ENCODE assay signal across 16 cellular contexts in genomic region chr4:78439328-78439727, GRCh38.
"Had no signal": no experiment of that assay in that cellular context is flagged by ENCODE, and none has a peak within 500 bp of the region (broad histone marks: within the 10 kb centered on the region; RNA-seq: fewer than 3 reads in every experiment).

No MANE protein-coding gene starts in this region.

- H3K4me3 Mint-ChIP-seq: activated B cell treated with CpG ODN at 0.5 μM for 24 hours; activated CD4-positive, alpha-beta T cell treated with anti-CD3 and anti-CD28 coated beads, Interleukin-2, amount 10 ng/mL, durations not matched to agents 24 days and 14 days; activated naive CD8-positive, alpha-beta T cell treated with anti-CD3 and anti-CD28 coated beads, Interleukin-2, amount 50 U/mL, for 24 hours; activated T-helper 1 cell treated with anti-CD3 and anti-CD28 coated beads, Interleukin-12 subunit alpha, Interleukin-12 subunit beta, Interleukin-2, Interleukin-4 antibody, amounts not matched to agents 30 ng/mL and 10 ng/mL and 1 ng/mL, durations not matched to agents 14 hours and 24 hours and 36 hours; brain; effector memory CD8-positive, alpha-beta T cell; immature natural killer cell; nephron; stimulated activated naive CD8-positive, alpha-beta T cell treated with anti-CD3 and anti-CD28 coated beads, Interleukin-15, amount 100 ng/mL, for 72 hours; T-helper 17 cell had no signal

- H3K36me3 Mint-ChIP-seq: brain, immature natural killer cell had no signal

- H3K4me1 ChIP-seq: sigmoid colon had no signal

- DNase-seq: activated B cell treated with CpG ODN at 0.5 μM for 24 hours; activated CD4-positive, alpha-beta T cell treated with anti-CD3 and anti-CD28 coated beads, Interleukin-2, amount 10 ng/mL, durations not matched to agents 24 days and 14 days; activated naive CD4-positive, alpha-beta T cell; activated naive CD8-positive, alpha-beta T cell treated with anti-CD3 and anti-CD28 coated beads, Interleukin-2, amount 50 U/mL, for 24 hours; effector memory CD8-positive, alpha-beta T cell; erythroblast; glutamatergic neuron; immature natural killer cell; sigmoid colon; stimulated activated CD4-positive, alpha-beta T cell treated with anti-CD3 and anti-CD28 coated beads, Interleukin-4, amount 100 ng/mL, for 24 hours; stimulated activated naive CD8-positive, alpha-beta T cell treated with anti-CD3 and anti-CD28 coated beads, Interleukin-15, amount 100 ng/mL, for 72 hours; T-helper 17 cell had no signal

- H3K27me3 Mint-ChIP-seq: brain; effector memory CD8-positive, alpha-beta T cell; stimulated activated naive CD8-positive, alpha-beta T cell treated with anti-CD3 and anti-CD28 coated beads, Interleukin-15, amount 100 ng/mL, for 72 hours had no signal

- H3K27ac Mint-ChIP-seq: activated B cell treated with CpG ODN at 0.5 μM for 24 hours; activated CD4-positive, alpha-beta T cell treated with anti-CD3 and anti-CD28 coated beads, Interleukin-2, amount 10 ng/mL, durations not matched to agents 24 days and 14 days; activated naive CD8-positive, alpha-beta T cell treated with anti-CD3 and anti-CD28 coated beads, Interleukin-2, amount 50 U/mL, for 24 hours; activated T-helper 1 cell treated with anti-CD3 and anti-CD28 coated beads, Interleukin-12 subunit alpha, Interleukin-12 subunit beta, Interleukin-2, Interleukin-4 antibody, amounts not matched to agents 30 ng/mL and 10 ng/mL and 1 ng/mL, durations not matched to agents 14 hours and 24 hours and 36 hours; brain; effector memory CD8-positive, alpha-beta T cell; immature natural killer cell; nephron; stimulated activated naive CD8-positive, alpha-beta T cell treated with anti-CD3 and anti-CD28 coated beads, Interleukin-15, amount 100 ng/mL, for 72 hours; T-helper 17 cell had no signal

- H3K4me3 ChIP-seq: sigmoid colon, thoracic aorta had no signal

- H3K27me3 ChIP-seq: sigmoid colon had no signal

- H3K9me3 ChIP-seq: sigmoid colon, thoracic aorta had no signal

- H3K9me3 Mint-ChIP-seq: activated B cell treated with CpG ODN at 0.5 μM for 24 hours; activated CD4-positive, alpha-beta T cell treated with anti-CD3 and anti-CD28 coated beads, Interleukin-2, amount 10 ng/mL, durations not matched to agents 24 days and 14 days; activated naive CD8-positive, alpha-beta T cell treated with anti-CD3 and anti-CD28 coated beads, Interleukin-2, amount 50 U/mL, for 24 hours; activated T-helper 1 cell treated with anti-CD3 and anti-CD28 coated beads, Interleukin-12 subunit alpha, Interleukin-12 subunit beta, Interleukin-2, Interleukin-4 antibody, amounts not matched to agents 30 ng/mL and 10 ng/mL and 1 ng/mL, durations not matched to agents 14 hours and 24 hours and 36 hours; brain; effector memory CD8-positive, alpha-beta T cell; immature natural killer cell; nephron; stimulated activated naive CD8-positive, alpha-beta T cell treated with anti-CD3 and anti-CD28 coated beads, Interleukin-15, amount 100 ng/mL, for 72 hours had no signal

- H3K36me3 ChIP-seq: sigmoid colon, thoracic aorta had no signal

- H3K4me1 Mint-ChIP-seq: activated B cell treated with CpG ODN at 0.5 μM for 24 hours; activated CD4-positive, alpha-beta T cell treated with anti-CD3 and anti-CD28 coated beads, Interleukin-2, amount 10 ng/mL, durations not matched to agents 24 days and 14 days; activated naive CD8-positive, alpha-beta T cell treated with anti-CD3 and anti-CD28 coated beads, Interleukin-2, amount 50 U/mL, for 24 hours; immature natural killer cell; nephron; stimulated activated naive CD8-positive, alpha-beta T cell treated with anti-CD3 and anti-CD28 coated beads, Interleukin-15, amount 100 ng/mL, for 72 hours; T-helper 17 cell had no signal

- H3K27ac ChIP-seq: sigmoid colon, thoracic aorta had no signal

- ATAC-seq: activated naive CD8-positive, alpha-beta T cell treated with anti-CD3 and anti-CD28 coated beads, Interleukin-2, amount 50 U/mL, for 24 hours; effector memory CD8-positive, alpha-beta T cell; stimulated activated naive CD8-positive, alpha-beta T cell treated with anti-CD3 and anti-CD28 coated beads, Interleukin-15, amount 100 ng/mL, for 72 hours; T-helper 17 cell had no signal
